In genomic region chr12:3897400-3897910, GRCh38 we compare ENCODE assay signal across 10 cellular contexts. TPM values are rescaled to one million over a fixed set of nuclear protein-coding genes. Genes with fewer than 3 reads are reported as not detected.
DNase-seq lines count a peak whose midpoint lies in the region; ATAC-seq and TF ChIP-seq lines count a peak whose summit lies in the region.
"Had no signal": no experiment of that assay in that cellular context is flagged by ENCODE, and none has a peak within 500 bp of the region (broad histone marks: within the 10 kb centered on the region; RNA-seq: fewer than 3 reads in every experiment).

No MANE protein-coding gene starts in this region.

- POLR2A ChIA-PET in naive thymus-derived CD4-positive, alpha-beta T cell (lab: Charles Lee) = interaction anchor here (0.9 to 4.1 kb wide), 18 partner anchors 9 to 379 kb away, joined by 3 to 34 read pairs (median 7); no protein-coding TSS in a partner anchor
- POLR2A ChIA-PET in A673 (lab: Charles Lee; ENCODE audit: low non-redundant PET) = no interaction called here

- no peaks in the 10 kb centered on the region for H3K9me3 Mint-ChIP-seq in activated T-helper 2 cell treated with anti-CD3 and anti-CD28 coated beads, Interferon-gamma antibody, Interleukin-2, Interleukin-4, amounts not matched to agents 10 μg/mL and 5 μg/mL and 100 μg/mL, durations not matched to agents 14 hours and 24 hours and 36 hours
- H3K9me3 Mint-ChIP-seq in naive thymus-derived CD4-positive, alpha-beta T cell = peaks cover 0 to 3% (median 0%) of the 10 kb centered on the region in 11 donors
- H3K9me3 Mint-ChIP-seq in stimulated activated memory B cell treated with anti-CD40 and anti-IgM and Interleukin-4, amounts not matched to agents 10 μg/mL and 1 μg/mL and 100 μg/mL, for 72 hours = no peaks in the 10 kb centered on the region
- H3K9me3 Mint-ChIP-seq: naive B cell had no signal

- TF ChIP-seq POLR2A in esophagus squamous epithelium (IDR thresholded peaks at IDR 0.05) = no peak

- H3K9ac ChIP-seq in BLaER1 = no peak overlapping the region
- H3K9ac ChIP-seq in DND-41 (ENCODE audit: low read depth, low read length) = no peak overlapping the region

- H3K27ac Mint-ChIP-seq in activated T-helper 2 cell treated with anti-CD3 and anti-CD28 coated beads, Interferon-gamma antibody, Interleukin-2, Interleukin-4, amounts not matched to agents 10 μg/mL and 5 μg/mL and 100 μg/mL, durations not matched to agents 14 hours and 24 hours and 36 hours = peak overlapping the region; percentile 88
- peak overlapping the region in 8 of 9 donors; percentile 94 to 98 (median 97) for H3K27ac Mint-ChIP-seq in naive thymus-derived CD4-positive, alpha-beta T cell
- H3K27ac Mint-ChIP-seq in stimulated activated memory B cell treated with anti-CD40 and anti-IgM and Interleukin-4, amounts not matched to agents 10 μg/mL and 1 μg/mL and 100 μg/mL, for 72 hours = no peak overlapping the region

- 62 to 72% methylated on average over 5 of the region's 5 CpGs for WGBS in esophagus squamous epithelium, 2 donors

- H3K9me3 ChIP-seq in BLaER1 = no peaks in the 10 kb centered on the region
- no peaks in the 10 kb centered on the region for H3K9me3 ChIP-seq in DND-41 (ENCODE audit: insufficient read depth, low read length, severe bottlenecking)
- no peaks in the 10 kb centered on the region for H3K9me3 ChIP-seq in naive thymus-derived CD4-positive, alpha-beta T cell (ENCODE audit: control insufficient read depth in 2 of 3, low read length in 3 of 3)
- no peaks in the 10 kb centered on the region for H3K9me3 ChIP-seq in esophagus squamous epithelium
- H3K9me3 ChIP-seq in A673 (ENCODE audit: low read depth, low read length, poor library complexity, severe bottlenecking) = no peaks in the 10 kb centered on the region

- H3K27me3 ChIP-seq in BLaER1 = no peaks in the 10 kb centered on the region
- no peaks in the 10 kb centered on the region for H3K27me3 ChIP-seq in DND-41 (ENCODE audit: insufficient read depth, low read length, poor library complexity)
- H3K27me3 ChIP-seq in naive thymus-derived CD4-positive, alpha-beta T cell (ENCODE audit: control insufficient read depth in 2 of 2, insufficient read depth in 2 of 2, low read length in 2 of 2) = no peaks in the 10 kb centered on the region
- peaks cover 0 to 27% (median 0%) of the 10 kb centered on the region in 4 donors for H3K27me3 ChIP-seq in esophagus squamous epithelium
- H3K27me3 ChIP-seq in A673 (replicated peaks; ENCODE audit: insufficient read depth, low read depth, low read length, poor library complexity) = peaks cover 10% of the 10 kb centered on the region

- peak overlapping the region; percentile 57 for H3K4me3 Mint-ChIP-seq in activated T-helper 2 cell treated with anti-CD3 and anti-CD28 coated beads, Interferon-gamma antibody, Interleukin-2, Interleukin-4, amounts not matched to agents 10 μg/mL and 5 μg/mL and 100 μg/mL, durations not matched to agents 14 hours and 24 hours and 36 hours (ENCODE audit: low read depth)
- peak overlapping the region; percentile 68 to 89 (median 78) for H3K4me3 Mint-ChIP-seq in naive thymus-derived CD4-positive, alpha-beta T cell
- no peak overlapping the region for H3K4me3 Mint-ChIP-seq in stimulated activated memory B cell treated with anti-CD40 and anti-IgM and Interleukin-4, amounts not matched to agents 10 μg/mL and 1 μg/mL and 100 μg/mL, for 72 hours
- H3K4me3 Mint-ChIP-seq: naive B cell had no signal

- intact Hi-C loops in activated T-helper 2 cell treated with anti-CD3 and anti-CD28 coated beads, Interferon-gamma antibody, Interleukin-2, Interleukin-4, amounts not matched to agents 10 μg/mL and 5 μg/mL and 100 μg/mL, durations not matched to agents 14 hours and 24 hours and 36 hours (cut with micrococcal nuclease) = no loop called here
- intact Hi-C loops in naive thymus-derived CD4-positive, alpha-beta T cell (cut with micrococcal nuclease) = loop anchor here (1.0 to 5.0 kb wide), 6 partner anchors 8 to 53 kb away; no protein-coding TSS in a partner anchor
- intact Hi-C loops in esophagus squamous epithelium (cut with DNase I) = no loop called here
- intact Hi-C loops in A673 (cut with micrococcal nuclease; ENCODE audit: unreplicated experiment) = no loop called here

- CTCF ChIA-PET in naive thymus-derived CD4-positive, alpha-beta T cell (lab: Charles Lee) = interaction anchor here (0.9 to 4.7 kb wide), 11 partner anchors 11 to 380 kb away, joined by 3 to 52 read pairs (median 5); no protein-coding TSS in a partner anchor
- CTCF ChIA-PET in A673 (lab: Charles Lee) = no interaction called here

- peaks cover 35% of the 10 kb centered on the region for H3K4me1 Mint-ChIP-seq in activated T-helper 2 cell treated with anti-CD3 and anti-CD28 coated beads, Interferon-gamma antibody, Interleukin-2, Interleukin-4, amounts not matched to agents 10 μg/mL and 5 μg/mL and 100 μg/mL, durations not matched to agents 14 hours and 24 hours and 36 hours (ENCODE audit: low read depth)
- peaks cover 5 to 60% (median 46%) of the 10 kb centered on the region in 7 donors for H3K4me1 Mint-ChIP-seq in naive thymus-derived CD4-positive, alpha-beta T cell
- no peaks in the 10 kb centered on the region for H3K4me1 Mint-ChIP-seq in stimulated activated memory B cell treated with anti-CD40 and anti-IgM and Interleukin-4, amounts not matched to agents 10 μg/mL and 1 μg/mL and 100 μg/mL, for 72 hours

- no peak overlapping the region for H3K27ac ChIP-seq in BLaER1
- H3K27ac ChIP-seq in DND-41 (ENCODE audit: low read length) = peak overlapping the region; percentile 60
- H3K27ac ChIP-seq in naive thymus-derived CD4-positive, alpha-beta T cell (ENCODE audit: low read depth, low read length) = peak overlapping the region; percentile 71
- peak overlapping the region in 2 of 4 donors; percentile 55 to 76 for H3K27ac ChIP-seq in esophagus squamous epithelium
- no peak overlapping the region for H3K27ac ChIP-seq in A673 (ENCODE audit: low read depth, low read length, poor library complexity, severe bottlenecking)

- no peaks in the 10 kb centered on the region for H3K79me2 ChIP-seq in DND-41 (ENCODE audit: insufficient read depth, low read length)

- H4K20me1 ChIP-seq in BLaER1 (no peaks in the 10 kb centered on the region), DND-41 (ENCODE audit: insufficient read depth, low read length) (no peaks in the 10 kb centered on the region)

- ATAC-seq in DND-41 (ENCODE audit: insufficient read depth, low read depth) = peak; percentile 87
- ATAC-seq in naive thymus-derived CD4-positive, alpha-beta T cell = peak; percentile 89
- ATAC-seq in stimulated activated memory B cell treated with anti-CD40 and anti-IgM and Interleukin-4, amounts not matched to agents 10 μg/mL and 1 μg/mL and 100 μg/mL, for 72 hours = no peak

- H3K36me3 ChIP-seq in BLaER1 (no peaks in the 10 kb centered on the region), DND-41 (ENCODE audit: insufficient read depth, low read length) (no peaks in the 10 kb centered on the region), esophagus squamous epithelium (no peaks in the 10 kb centered on the region), A673 (ENCODE audit: insufficient read depth, low read length, poor library complexity, severe bottlenecking) (no peaks in the 10 kb centered on the region)
- H3K36me3 ChIP-seq in naive thymus-derived CD4-positive, alpha-beta T cell (ENCODE audit: control insufficient read depth in 2 of 3, insufficient read depth in 3 of 3, low read length in 3 of 3) = no peaks in the 10 kb centered on the region

- peak overlapping the region; percentile 23; the same call in 1 of the 2 replicates for H3K4me2 ChIP-seq in BLaER1
- 0 out of 2 replicates have a peak overlapping the region, but pooled peaks have one; percentile 7 for H3K4me2 ChIP-seq in DND-41 (ENCODE audit: insufficient read depth, low read length)

- H3K27me3 Mint-ChIP-seq in activated T-helper 2 cell treated with anti-CD3 and anti-CD28 coated beads, Interferon-gamma antibody, Interleukin-2, Interleukin-4, amounts not matched to agents 10 μg/mL and 5 μg/mL and 100 μg/mL, durations not matched to agents 14 hours and 24 hours and 36 hours (ENCODE audit: low read depth) = no peaks in the 10 kb centered on the region
- no peaks in the 10 kb centered on the region for H3K27me3 Mint-ChIP-seq in naive thymus-derived CD4-positive, alpha-beta T cell
- H3K27me3 Mint-ChIP-seq in stimulated activated memory B cell treated with anti-CD40 and anti-IgM and Interleukin-4, amounts not matched to agents 10 μg/mL and 1 μg/mL and 100 μg/mL, for 72 hours = no peaks in the 10 kb centered on the region
- H3K27me3 Mint-ChIP-seq: naive B cell had no signal

- H3K4me3 ChIP-seq in BLaER1 (no peak overlapping the region), DND-41 (ENCODE audit: low read depth in 1 of 2, low read length in 2 of 2) (no peak overlapping the region), esophagus squamous epithelium (no peak overlapping the region), A673 (ENCODE audit: low read depth, low read length, poor library complexity, severe bottlenecking) (no peak overlapping the region)
- H3K4me3 ChIP-seq in naive thymus-derived CD4-positive, alpha-beta T cell (ENCODE audit: low read length) = peak overlapping the region; percentile 38

- TF ChIP-seq CTCF in DND-41 (IDR thresholded peaks at IDR 0.05; ENCODE audit: borderline replicate concordance, extremely low read depth, low read length, poor library complexity, severe bottlenecking) = no peak
- TF ChIP-seq CTCF in esophagus squamous epithelium (IDR thresholded peaks at IDR 0.05) = no peak
- TF ChIP-seq CTCF in A673 (conservative IDR thresholded peaks at IDR 0.05; ENCODE audit: low read depth, low read length) = no peak

- H2AFZ ChIP-seq in DND-41 (ENCODE audit: low read depth, low read length) = no peak overlapping the region

- peak; percentile 14 for DNase-seq in DND-41
- DNase-seq in activated T-helper 2 cell treated with anti-CD3 and anti-CD28 coated beads, Interferon-gamma antibody, Interleukin-2, Interleukin-4, amounts not matched to agents 10 μg/mL and 5 μg/mL and 100 μg/mL, durations not matched to agents 14 hours and 24 hours and 36 hours (ENCODE audit: low spot score) = peak; percentile 22
- peak in 7 of 9 donors; percentile 50 to 79 (median 68) for DNase-seq in naive thymus-derived CD4-positive, alpha-beta T cell
- no peak for DNase-seq in esophagus squamous epithelium (lab: John Stamatoyannopoulos, UW)
- no peak for DNase-seq in NCI-H1092 treated with DMSO at 0.1 percent for 48 hours (lab: John Stamatoyannopoulos, UW)
- no peak for DNase-seq in A673 (ENCODE audit: low spot score)
- DNase-seq: naive B cell, NCI-H1417 treated with DMSO at 0.1 percent for 48 hours had no signal

- BruUV-seq in A673 (replicated peaks; lab: Mats Ljungman, UMichigan) = no TSS peak

- H3K4me1 ChIP-seq in BLaER1 (peaks cover 9% of the 10 kb centered on the region), DND-41 (ENCODE audit: insufficient read depth, low read length) (peaks cover 23% of the 10 kb centered on the region), esophagus squamous epithelium (peaks cover 0 to 9% (median 0%) of the 10 kb centered on the region in 3 donors), A673 (ENCODE audit: insufficient read depth, low read length, poor library complexity, severe bottlenecking) (no peaks in the 10 kb centered on the region)
- peaks cover 38 to 78% of the 10 kb centered on the region in 2 donors for H3K4me1 ChIP-seq in naive thymus-derived CD4-positive, alpha-beta T cell (ENCODE audit: control insufficient read depth in 2 of 2, insufficient read depth in 2 of 2, low read length in 2 of 2)

- no peaks in the 10 kb centered on the region for H3K36me3 Mint-ChIP-seq in activated T-helper 2 cell treated with anti-CD3 and anti-CD28 coated beads, Interferon-gamma antibody, Interleukin-2, Interleukin-4, amounts not matched to agents 10 μg/mL and 5 μg/mL and 100 μg/mL, durations not matched to agents 14 hours and 24 hours and 36 hours (ENCODE audit: low read depth)
- peaks cover 0 to 5% (median 0%) of the 10 kb centered on the region in 5 donors for H3K36me3 Mint-ChIP-seq in naive thymus-derived CD4-positive, alpha-beta T cell
- no peaks in the 10 kb centered on the region for H3K36me3 Mint-ChIP-seq in stimulated activated memory B cell treated with anti-CD40 and anti-IgM and Interleukin-4, amounts not matched to agents 10 μg/mL and 1 μg/mL and 100 μg/mL, for 72 hours
- H3K36me3 Mint-ChIP-seq: naive B cell had no signal

RNA-seq across cellular contexts. Expression of gene PARP11, which starts 24.3 kb away (rescaled TPM):
- total RNA-seq in activated T-helper 2 cell treated with anti-CD3 and anti-CD28 coated beads, Interferon-gamma antibody, Interleukin-2, Interleukin-4, amounts not matched to agents 10 μg/mL and 5 μg/mL and 100 μg/mL, durations not matched to agents 14 hours and 24 hours and 36 hours = 15.3 and 16.0 TPM in 2 replicates
- 10 to 100 TPM; 21.5 to 37.4 (median 35.1) TPM for total RNA-seq in naive thymus-derived CD4-positive, alpha-beta T cell
- polyA plus RNA-seq in naive thymus-derived CD4-positive, alpha-beta T cell = 10 to 100 TPM in 1 of 2 donors, 1 to 10 TPM in 1; 7.2 to 10.6 TPM
- total RNA-seq in esophagus squamous epithelium (1 to 10 TPM in 3 of 4 donors, under 1 TPM in 1; 0.99 to 3.4 (median 2.7) TPM), A673 (2021) (6.5 and 7.7 TPM in 2 replicates)

Comparison
In these comparisons a context has a peak if more than half of its experiments do, and no peak if none do; other contexts are left out.
1. H3K27ac ChIP-seq: peak in DND-41 (single experiment) and naive thymus-derived CD4-positive, alpha-beta T cell (single experiment); none in BLaER1 (single experiment) and A673 (single experiment).
2. DNase-seq: peak in DND-41 (single experiment), activated T-helper 2 cell treated with anti-CD3 and anti-CD28 coated beads, Interferon-gamma antibody, Interleukin-2, Interleukin-4, amounts not matched to agents 10 μg/mL and 5 μg/mL and 100 μg/mL, durations not matched to agents 14 hours and 24 hours and 36 hours (single experiment) and naive thymus-derived CD4-positive, alpha-beta T cell (7 of 9); none in esophagus squamous epithelium (single experiment), NCI-H1092 treated with DMSO at 0.1 percent for 48 hours (single experiment) and A673 (single experiment).
3. intact Hi-C loops: an anchor here in naive thymus-derived CD4-positive, alpha-beta T cell (1.0 to 5.0 kb wide); none called in activated T-helper 2 cell treated with anti-CD3 and anti-CD28 coated beads, Interferon-gamma antibody, Interleukin-2, Interleukin-4, amounts not matched to agents 10 μg/mL and 5 μg/mL and 100 μg/mL, durations not matched to agents 14 hours and 24 hours and 36 hours, esophagus squamous epithelium and A673.